1 cellular context compared by ENCODE assay signal in the genomic region with DNA sequence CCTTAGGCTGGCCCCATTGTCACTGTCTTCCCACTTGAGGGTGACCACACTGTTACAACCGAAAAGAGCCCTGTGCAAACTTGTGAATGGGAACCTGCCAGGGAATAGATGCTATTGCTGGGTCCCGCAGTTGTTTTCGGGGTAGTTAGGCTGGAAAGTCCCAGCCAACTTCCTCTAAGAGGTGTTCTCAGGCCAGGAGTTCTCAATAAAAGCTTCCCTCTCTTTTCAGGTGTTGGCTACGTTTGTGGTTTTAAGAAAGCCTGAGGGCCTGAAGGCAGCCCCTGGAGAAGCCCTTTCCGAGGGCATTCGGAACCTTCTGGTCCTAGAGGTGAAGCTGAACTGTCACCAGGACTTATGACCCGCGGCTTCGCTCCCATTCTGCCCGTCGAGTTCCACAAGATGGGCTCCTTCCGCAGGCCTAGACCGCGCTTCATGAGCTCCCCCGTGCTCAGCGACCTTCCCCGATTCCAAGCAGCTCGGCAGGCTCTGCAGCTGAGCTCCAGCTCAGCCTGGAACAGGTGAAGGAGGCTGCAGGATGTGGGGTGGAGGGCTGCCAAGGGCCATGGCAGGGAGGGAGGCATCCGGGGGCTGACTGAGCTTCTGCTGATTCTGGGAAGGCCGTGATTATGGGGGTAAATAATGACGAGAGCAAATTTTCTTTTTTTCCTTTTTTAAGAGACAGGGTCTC.
A peak's percentile ranks its signal among the peaks of the same experiment; 100 is the strongest.
TF ChIP-seq lines count a peak whose summit lies in the region.

No MANE protein-coding gene starts in this region.

TF ChIP-seq in GM12878, 131 proteins besides CTCF, POLR2A, EP300 and RAD21:
- TF ChIP-seq SIX5 (IDR thresholded peaks at IDR 0.05; ENCODE audit: low read depth, low read length, severe bottlenecking) = no peak
- TF ChIP-seq, protein P1, sequence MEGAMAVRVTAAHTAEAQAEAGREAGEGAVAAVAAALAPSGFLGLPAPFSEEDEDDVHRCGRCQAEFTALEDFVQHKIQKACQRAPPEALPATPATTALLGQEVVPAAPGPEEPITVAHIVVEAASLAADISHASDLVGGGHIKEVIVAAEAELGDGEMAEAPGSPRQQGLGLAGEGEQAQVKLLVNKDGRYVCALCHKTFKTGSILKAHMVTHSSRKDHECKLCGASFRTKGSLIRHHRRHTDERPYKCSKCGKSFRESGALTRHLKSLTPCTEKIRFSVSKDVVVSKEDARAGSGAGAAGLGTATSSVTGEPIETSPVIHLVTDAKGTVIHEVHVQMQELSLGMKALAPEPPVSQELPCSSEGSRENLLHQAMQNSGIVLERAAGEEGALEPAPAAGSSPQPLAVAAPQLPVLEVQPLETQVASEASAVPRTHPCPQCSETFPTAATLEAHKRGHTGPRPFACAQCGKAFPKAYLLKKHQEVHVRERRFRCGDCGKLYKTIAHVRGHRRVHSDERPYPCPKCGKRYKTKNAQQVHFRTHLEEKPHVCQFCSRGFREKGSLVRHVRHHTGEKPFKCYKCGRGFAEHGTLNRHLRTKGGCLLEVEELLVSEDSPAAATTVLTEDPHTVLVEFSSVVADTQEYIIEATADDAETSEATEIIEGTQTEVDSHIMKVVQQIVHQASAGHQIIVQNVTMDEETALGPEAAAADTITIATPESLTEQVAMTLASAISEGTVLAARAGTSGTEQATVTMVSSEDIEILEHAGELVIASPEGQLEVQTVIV (IDR thresholded peaks at IDR 0.05; ENCODE audit: borderline replicate concordance, partially characterized antibody) = no peak
- TF ChIP-seq RUNX3 (IDR thresholded peaks at IDR 0.05; ENCODE audit: low read length) = peak; percentile 34; the same call in 1 of the 2 replicates
